ENCODE assay signal across 1 cellular context in genomic region chr1:158285756-158286241, GRCh38.
TF ChIP-seq lines count a peak whose summit lies in the region.

No MANE protein-coding gene starts in this region.

TF ChIP-seq in H1, 55 proteins besides CTCF, POLR2A, EP300 and RAD21 (continued from another document):
- TF ChIP-seq HDAC2 (IDR thresholded peaks at IDR 0.05; ENCODE audit: borderline replicate concordance in 1 of 2, low read depth in 2 of 2, low read length in 2 of 2) (no peak), KDM5A (IDR thresholded peaks at IDR 0.05; ENCODE audit: low read length) (no peak), SP1 (IDR thresholded peaks at IDR 0.05; ENCODE audit: low read depth, low read length) (no peak), TEAD4 (IDR thresholded peaks at IDR 0.05; ENCODE audit: low read depth, low read length) (no peak), SP4 (IDR thresholded peaks at IDR 0.05; ENCODE audit: low read length) (no peak), CREB1 (IDR thresholded peaks at IDR 0.05) (no peak), SIX5 (IDR thresholded peaks at IDR 0.05; ENCODE audit: low read depth, low read length) (no peak), YY1 (IDR thresholded peaks at IDR 0.05; ENCODE audit: low read depth, low read length) (no peak), FOSL1 (IDR thresholded peaks at IDR 0.05; ENCODE audit: insufficient read depth, low read depth, low read length) (no peak), BRCA1 (IDR thresholded peaks at IDR 0.05; ENCODE audit: low read depth, low read length) (no peak), USF2 (IDR thresholded peaks at IDR 0.05; ENCODE audit: low read length) (no peak), NRF1 (IDR thresholded peaks at IDR 0.05; ENCODE audit: low read depth, low read length) (no peak), HDAC6 (IDR thresholded peaks at IDR 0.05; ENCODE audit: low read depth, low read length) (no peak), RFX5 (IDR thresholded peaks at IDR 0.05; ENCODE audit: borderline replicate concordance, low read depth, low read length) (no peak)
